ENCODE assay signal across 23 cellular contexts in the genomic region with DNA sequence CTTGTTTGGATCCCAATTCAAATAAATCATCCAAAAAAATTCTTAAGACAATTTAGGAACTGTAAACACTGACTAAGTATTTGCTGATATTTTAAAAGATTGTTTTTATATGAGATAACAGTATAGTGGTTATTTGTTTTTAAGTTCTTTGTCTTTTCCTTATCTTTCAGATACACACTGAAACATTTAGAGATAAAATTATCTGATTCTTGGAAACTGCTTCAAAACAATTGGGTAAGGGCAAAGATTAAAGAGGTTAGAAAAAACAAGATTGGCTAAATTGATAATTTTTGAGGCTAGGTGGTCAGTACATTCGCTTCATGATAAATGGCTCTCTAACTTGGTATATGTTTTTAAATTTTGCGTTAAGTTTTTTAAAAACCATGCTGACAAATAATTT.
"Had no signal": no experiment of that assay in that cellular context is flagged by ENCODE, and none has a peak within 500 bp of the region (broad histone marks: within the 10 kb centered on the region; RNA-seq: fewer than 3 reads in every experiment).

No MANE protein-coding gene starts in this region.

- H3K9me3 ChIP-seq: upper lobe of right lung had no signal

- DNase-seq: activated CD4-positive, alpha-beta memory T cell treated with anti-CD3 and anti-CD28 coated beads, Interleukin-2, amount 10 ng/mL, durations not matched to agents 7 days and 5 days; activated CD4-positive, alpha-beta T cell treated with anti-CD3 and anti-CD28 coated beads for 1 hour; activated CD4-positive, alpha-beta T cell treated with anti-CD3 and anti-CD28 coated beads, Interleukin-2, amount 10 ng/mL, durations not matched to agents 7 days and 5 days; activated CD8-positive, alpha-beta memory T cell treated with anti-CD3 and anti-CD28 coated beads, Interleukin-2, amount 50 U/mL, for 48 hours; activated gamma-delta T cell; activated naive CD4-positive, alpha-beta T cell treated with anti-CD3 and anti-CD28 coated beads, Interleukin-2, amount 50 U/mL, for 16 hours; activated T-cell treated with anti-CD3 and anti-CD28 coated beads, Interleukin-2, amount 50 U/mL, for 24 hours; amniotic stem cell; hypothalamus; immature natural killer cell; lower lobe of right lung; mesenchymal stem cell; natural killer cell; posterior cingulate gyrus; right cardiac atrium; stimulated activated CD4-positive, alpha-beta T cell treated with anti-CD3 and anti-CD28 coated beads, Interleukin-12 subunit alpha, Interleukin-12 subunit beta, amount 100 ng/mL, for 4 hours; stimulated activated CD4-positive, alpha-beta T cell treated with anti-CD3 and anti-CD28 coated beads, Interleukin-4, amount 100 ng/mL, for 4 hours; stimulated activated CD8-positive, alpha-beta memory T cell treated with anti-CD3 and anti-CD28 coated beads, Interleukin-4, amount 100 ng/mL, for 48 hours; stimulated activated naive CD8-positive, alpha-beta T cell treated with anti-CD3 and anti-CD28 coated beads, Interleukin-15, amount 100 ng/mL, for 72 hours; tibial artery; upper lobe of right lung had no signal

- H3K36me3 ChIP-seq: gastroesophageal sphincter, lower lobe of right lung, tibial artery, upper lobe of right lung had no signal

- H3K27me3 ChIP-seq: gastroesophageal sphincter, tibial artery, upper lobe of right lung had no signal

- H3K4me3 ChIP-seq: gastroesophageal sphincter, lower lobe of right lung, tibial artery, upper lobe of right lung had no signal

- ATAC-seq: gastroesophageal sphincter; lower lobe of right lung; stimulated activated memory B cell treated with anti-CD40 and anti-IgM and Interleukin-4, amounts not matched to agents 10 μg/mL and 1 μg/mL and 100 μg/mL, for 72 hours; stimulated activated naive CD8-positive, alpha-beta T cell treated with anti-CD3 and anti-CD28 coated beads, Interleukin-15, amount 100 ng/mL, for 72 hours had no signal
